ENCODE assay signal across 8 cellular contexts in genomic region chr14:24435998-24436354, GRCh38. TPM values are rescaled to one million over a fixed set of nuclear protein-coding genes. Genes with fewer than 3 reads are reported as not detected.
DNase-seq lines count a peak whose midpoint lies in the region; ATAC-seq and TF ChIP-seq lines count a peak whose summit lies in the region.

No MANE protein-coding gene starts in this region.

- H3K36me3 ChIP-seq in lung (ENCODE audit: control insufficient read depth in 2 of 2, insufficient read depth in 2 of 2, low read length in 2 of 2) (peaks cover 6 to 55% of the 10 kb centered on the region in 2 donors), suprapubic skin (peaks cover 78% of the 10 kb centered on the region)

- H3K27me3 ChIP-seq in lung (ENCODE audit: control insufficient read depth, insufficient read depth), result no peaks in the 10 kb centered on the region
- no peaks in the 10 kb centered on the region for H3K27me3 ChIP-seq in suprapubic skin

- H3K9me3 Mint-ChIP-seq in activated naive CD4-positive, alpha-beta T cell treated with anti-CD3 and anti-CD28 coated beads, Interleukin-2, amount 10 ng/mL, durations not matched to agents 7 days and 5 days, result no peaks in the 10 kb centered on the region
- H3K9me3 Mint-ChIP-seq in activated naive CD4-positive, alpha-beta T cell treated with anti-CD3 and anti-CD28 coated beads for 36 hours, result no peaks in the 10 kb centered on the region
- no peaks in the 10 kb centered on the region for H3K9me3 Mint-ChIP-seq in activated T-helper 1 cell treated with anti-CD3 and anti-CD28 coated beads, Interleukin-12 subunit alpha, Interleukin-12 subunit beta, Interleukin-2, Interleukin-4 antibody, amounts not matched to agents 30 ng/mL and 10 ng/mL and 1 ng/mL, durations not matched to agents 14 hours and 24 hours and 36 hours

- no peak for ATAC-seq in lung (ENCODE audit: insufficient read depth, low FRiP score)

- H3K4me3 ChIP-seq in lung (no peak overlapping the region), suprapubic skin (no peak overlapping the region)

- TF ChIP-seq CTCF in lung (IDR thresholded peaks at IDR 0.05; ENCODE audit: control extremely low read depth, extremely low read depth), result no peak
- no peak for TF ChIP-seq CTCF in suprapubic skin (IDR thresholded peaks at IDR 0.05)
- TF ChIP-seq CTCF in GM20000 (IDR thresholded peaks at IDR 0.05; ENCODE audit: extremely low read depth, missing control alignments), result no peak

- peaks cover 71% of the 10 kb centered on the region for H3K4me1 Mint-ChIP-seq in activated naive CD4-positive, alpha-beta T cell treated with anti-CD3 and anti-CD28 coated beads, Interleukin-2, amount 10 ng/mL, durations not matched to agents 7 days and 5 days
- peaks cover 52% of the 10 kb centered on the region for H3K4me1 Mint-ChIP-seq in activated naive CD4-positive, alpha-beta T cell treated with anti-CD3 and anti-CD28 coated beads for 36 hours (ENCODE audit: low read depth)
- peaks cover 73% of the 10 kb centered on the region for H3K4me1 Mint-ChIP-seq in activated T-helper 1 cell treated with anti-CD3 and anti-CD28 coated beads, Interleukin-12 subunit alpha, Interleukin-12 subunit beta, Interleukin-2, Interleukin-4 antibody, amounts not matched to agents 30 ng/mL and 10 ng/mL and 1 ng/mL, durations not matched to agents 14 hours and 24 hours and 36 hours (ENCODE audit: low read depth)

- no peak overlapping the region for H3K4me3 Mint-ChIP-seq in activated naive CD4-positive, alpha-beta T cell treated with anti-CD3 and anti-CD28 coated beads, Interleukin-2, amount 10 ng/mL, durations not matched to agents 7 days and 5 days
- H3K4me3 Mint-ChIP-seq in activated naive CD4-positive, alpha-beta T cell treated with anti-CD3 and anti-CD28 coated beads for 36 hours, result no peak overlapping the region
- no peak overlapping the region for H3K4me3 Mint-ChIP-seq in activated T-helper 1 cell treated with anti-CD3 and anti-CD28 coated beads, Interleukin-12 subunit alpha, Interleukin-12 subunit beta, Interleukin-2, Interleukin-4 antibody, amounts not matched to agents 30 ng/mL and 10 ng/mL and 1 ng/mL, durations not matched to agents 14 hours and 24 hours and 36 hours

- no peaks in the 10 kb centered on the region for H3K27me3 Mint-ChIP-seq in activated naive CD4-positive, alpha-beta T cell treated with anti-CD3 and anti-CD28 coated beads, Interleukin-2, amount 10 ng/mL, durations not matched to agents 7 days and 5 days
- H3K27me3 Mint-ChIP-seq in activated naive CD4-positive, alpha-beta T cell treated with anti-CD3 and anti-CD28 coated beads for 36 hours (ENCODE audit: low read depth), result no peaks in the 10 kb centered on the region
- H3K27me3 Mint-ChIP-seq in activated T-helper 1 cell treated with anti-CD3 and anti-CD28 coated beads, Interleukin-12 subunit alpha, Interleukin-12 subunit beta, Interleukin-2, Interleukin-4 antibody, amounts not matched to agents 30 ng/mL and 10 ng/mL and 1 ng/mL, durations not matched to agents 14 hours and 24 hours and 36 hours (ENCODE audit: insufficient read depth), result no peaks in the 10 kb centered on the region

- H3K36me3 Mint-ChIP-seq in activated naive CD4-positive, alpha-beta T cell treated with anti-CD3 and anti-CD28 coated beads, Interleukin-2, amount 10 ng/mL, durations not matched to agents 7 days and 5 days, result peaks cover 67% of the 10 kb centered on the region
- H3K36me3 Mint-ChIP-seq in activated naive CD4-positive, alpha-beta T cell treated with anti-CD3 and anti-CD28 coated beads for 36 hours (ENCODE audit: low read depth), result peaks cover 43% of the 10 kb centered on the region
- H3K36me3 Mint-ChIP-seq in activated T-helper 1 cell treated with anti-CD3 and anti-CD28 coated beads, Interleukin-12 subunit alpha, Interleukin-12 subunit beta, Interleukin-2, Interleukin-4 antibody, amounts not matched to agents 30 ng/mL and 10 ng/mL and 1 ng/mL, durations not matched to agents 14 hours and 24 hours and 36 hours (ENCODE audit: low read depth), result peaks cover 65% of the 10 kb centered on the region

- H3K4me1 ChIP-seq in lung (ENCODE audit: control insufficient read depth in 2 of 2, insufficient read depth in 2 of 2, low read length in 2 of 2), result peaks cover 0 to 14% of the 10 kb centered on the region in 2 donors
- peaks cover 57% of the 10 kb centered on the region for H3K4me1 ChIP-seq in suprapubic skin

- CTCF ChIA-PET in activated naive CD4-positive, alpha-beta T cell treated with anti-CD3 and anti-CD28 coated beads, Interleukin-2, amount 10 ng/mL, durations not matched to agents 7 days and 5 days (lab: Charles Lee), result interaction anchor here (0.6 to 17.5 kb wide), 15 partner anchors 8 to 247 kb away, joined by 3 to 557 read pairs (median 4); partner anchors contain the start of genes ADCY4, CHMP4A, CIDEB and IPO4
- CTCF ChIA-PET in activated naive CD4-positive, alpha-beta T cell treated with anti-CD3 and anti-CD28 coated beads for 36 hours (lab: Charles Lee), result interaction anchor here (0.6 to 18.0 kb wide), 22 partner anchors 9 to 194 kb away, joined by 3 to 617 read pairs (median 4); partner anchors contain the start of genes ADCY4, CIDEB, RIPK3 and TINF2

- no peak for DNase-seq in activated naive CD4-positive, alpha-beta T cell treated with anti-CD3 and anti-CD28 coated beads, Interleukin-2, amount 10 ng/mL, durations not matched to agents 7 days and 5 days
- DNase-seq in activated naive CD4-positive, alpha-beta T cell treated with anti-CD3 and anti-CD28 coated beads for 36 hours, result no peak
- DNase-seq in activated T-helper 1 cell treated with anti-CD3 and anti-CD28 coated beads, Interleukin-12 subunit alpha, Interleukin-12 subunit beta, Interleukin-2, Interleukin-4 antibody, amounts not matched to agents 30 ng/mL and 10 ng/mL and 1 ng/mL, durations not matched to agents 14 hours and 24 hours and 36 hours (ENCODE audit: low spot score), result no peak
- DNase-seq in lung (ENCODE audit: low spot score) (no peak), suprapubic skin (ENCODE audit: low spot score in 2 of 2) (no peak), GM20000 (ENCODE audit: low spot score) (no peak), NCI-H2029 (lab: John Stamatoyannopoulos, UW) (no peak)
- no peak for DNase-seq in stimulated activated CD4-positive, alpha-beta T cell treated with anti-CD3 and anti-CD28 coated beads, Interleukin-1b, Interleukin-23, amount 100 ng/mL, for 48 hours

- 66 to 68% methylated on average over 6 of the region's 6 CpGs for WGBS in lung, 2 donors
- WGBS in suprapubic skin, result 57% methylated on average over 6 of the region's 6 CpGs

- H3K27ac ChIP-seq in lung (ENCODE audit: low read depth in 1 of 2, low read length in 1 of 2) (peak overlapping the region; percentile 68 to 75), suprapubic skin (peak overlapping the region; percentile 27)

- H3K27ac Mint-ChIP-seq in activated naive CD4-positive, alpha-beta T cell treated with anti-CD3 and anti-CD28 coated beads, Interleukin-2, amount 10 ng/mL, durations not matched to agents 7 days and 5 days, result peak overlapping the region; percentile 15
- no peak overlapping the region for H3K27ac Mint-ChIP-seq in activated naive CD4-positive, alpha-beta T cell treated with anti-CD3 and anti-CD28 coated beads for 36 hours
- H3K27ac Mint-ChIP-seq in activated T-helper 1 cell treated with anti-CD3 and anti-CD28 coated beads, Interleukin-12 subunit alpha, Interleukin-12 subunit beta, Interleukin-2, Interleukin-4 antibody, amounts not matched to agents 30 ng/mL and 10 ng/mL and 1 ng/mL, durations not matched to agents 14 hours and 24 hours and 36 hours, result peak overlapping the region; percentile 50

- no peak for TF ChIP-seq POLR2A in suprapubic skin (IDR thresholded peaks at IDR 0.05)

- no peak for TF ChIP-seq EP300 in suprapubic skin (IDR thresholded peaks at IDR 0.05)

- no peaks in the 10 kb centered on the region for H3K9me3 ChIP-seq in lung (ENCODE audit: control insufficient read depth in 2 of 2, insufficient read depth in 1 of 2, low read length in 1 of 2)
- H3K9me3 ChIP-seq in suprapubic skin, result no peaks in the 10 kb centered on the region

- intact Hi-C loops in activated naive CD4-positive, alpha-beta T cell treated with anti-CD3 and anti-CD28 coated beads for 36 hours (cut with micrococcal nuclease), result loop anchor here (1.0 kb wide), 3 partner anchors 71 to 109 kb away; no protein-coding TSS in a partner anchor
- intact Hi-C loops in activated T-helper 1 cell treated with anti-CD3 and anti-CD28 coated beads, Interleukin-12 subunit alpha, Interleukin-12 subunit beta, Interleukin-2, Interleukin-4 antibody, amounts not matched to agents 30 ng/mL and 10 ng/mL and 1 ng/mL, durations not matched to agents 14 hours and 24 hours and 36 hours (cut with micrococcal nuclease), result loop anchor here (1.0 to 10.0 kb wide), 3 partner anchors 71 to 1111 kb away; partner anchors contain the start of gene PABPN1

RNA-seq across cellular contexts. Expression of gene KHNYN, which starts 6.2 kb away (rescaled TPM):
- total RNA-seq in activated naive CD4-positive, alpha-beta T cell treated with anti-CD3 and anti-CD28 coated beads for 36 hours, result 10 to 100 TPM; 59.8 to 62.5 TPM
- total RNA-seq in activated T-helper 1 cell treated with anti-CD3 and anti-CD28 coated beads, Interleukin-12 subunit alpha, Interleukin-12 subunit beta, Interleukin-2, Interleukin-4 antibody, amounts not matched to agents 30 ng/mL and 10 ng/mL and 1 ng/mL, durations not matched to agents 14 hours and 24 hours and 36 hours, result 65.9 and 72.0 TPM in 2 replicates
- total RNA-seq in lung (10 to 100 TPM; 48.1 to 60.2 TPM), suprapubic skin (100 to 1,000 TPM in 1 of 4 donors, 10 to 100 TPM in 3; 56.7 to 145 (median 84.3) TPM)
- 10 to 100 TPM; 27.0 to 34.1 TPM for polyA plus RNA-seq in lung

RNA-seq across cellular contexts. Expression of gene CBLN3, which starts 6.5 kb away (rescaled TPM):
- total RNA-seq in activated naive CD4-positive, alpha-beta T cell treated with anti-CD3 and anti-CD28 coated beads for 36 hours, result 1 to 10 TPM; 7.7 to 8.6 TPM
- total RNA-seq in activated T-helper 1 cell treated with anti-CD3 and anti-CD28 coated beads, Interleukin-12 subunit alpha, Interleukin-12 subunit beta, Interleukin-2, Interleukin-4 antibody, amounts not matched to agents 30 ng/mL and 10 ng/mL and 1 ng/mL, durations not matched to agents 14 hours and 24 hours and 36 hours, result 5.2 and 5.5 TPM in 2 replicates
- total RNA-seq in lung, result 1 to 10 TPM; 1.7 to 4.9 TPM
- 1 to 10 TPM; 1.9 to 2.1 TPM for polyA plus RNA-seq in lung
- 1 to 10 TPM in 1 of 4 donors, under 1 TPM in 2, not detected in 1; 0.30 to 2.6 (median 0.93) TPM for total RNA-seq in suprapubic skin

RNA-seq across cellular contexts. Expression of gene SDR39U1, which starts 6.6 kb away (rescaled TPM):
- total RNA-seq in activated naive CD4-positive, alpha-beta T cell treated with anti-CD3 and anti-CD28 coated beads for 36 hours, result 10 to 100 TPM; 70.5 to 72.4 TPM
- total RNA-seq in activated T-helper 1 cell treated with anti-CD3 and anti-CD28 coated beads, Interleukin-12 subunit alpha, Interleukin-12 subunit beta, Interleukin-2, Interleukin-4 antibody, amounts not matched to agents 30 ng/mL and 10 ng/mL and 1 ng/mL, durations not matched to agents 14 hours and 24 hours and 36 hours, result 41.5 and 48.0 TPM in 2 replicates
- 10 to 100 TPM; 19.5 to 57.1 TPM for total RNA-seq in lung
- polyA plus RNA-seq in lung, result 10 to 100 TPM; 48.5 to 63.9 TPM
- 10 to 100 TPM; 30.1 to 82.3 (median 38.6) TPM for total RNA-seq in suprapubic skin

RNA-seq across cellular contexts. Expression of gene NYNRIN, which starts 37.2 kb away (rescaled TPM):
- total RNA-seq in activated naive CD4-positive, alpha-beta T cell treated with anti-CD3 and anti-CD28 coated beads for 36 hours, result under 1 TPM in 1 of 2 experiments, not detected in 1; 0.02 TPM
- total RNA-seq in activated T-helper 1 cell treated with anti-CD3 and anti-CD28 coated beads, Interleukin-12 subunit alpha, Interleukin-12 subunit beta, Interleukin-2, Interleukin-4 antibody, amounts not matched to agents 30 ng/mL and 10 ng/mL and 1 ng/mL, durations not matched to agents 14 hours and 24 hours and 36 hours, result 0.02 TPM in 1 of 2 replicates, not detected in the other
- total RNA-seq in lung (10 to 100 TPM; 16.1 to 49.8 TPM), suprapubic skin (10 to 100 TPM; 18.5 to 43.6 (median 29.8) TPM)
- 1 to 10 TPM; 2.9 to 4.2 TPM for polyA plus RNA-seq in lung
